ENCODE assay signal across 24 cellular contexts in the genomic region with DNA sequence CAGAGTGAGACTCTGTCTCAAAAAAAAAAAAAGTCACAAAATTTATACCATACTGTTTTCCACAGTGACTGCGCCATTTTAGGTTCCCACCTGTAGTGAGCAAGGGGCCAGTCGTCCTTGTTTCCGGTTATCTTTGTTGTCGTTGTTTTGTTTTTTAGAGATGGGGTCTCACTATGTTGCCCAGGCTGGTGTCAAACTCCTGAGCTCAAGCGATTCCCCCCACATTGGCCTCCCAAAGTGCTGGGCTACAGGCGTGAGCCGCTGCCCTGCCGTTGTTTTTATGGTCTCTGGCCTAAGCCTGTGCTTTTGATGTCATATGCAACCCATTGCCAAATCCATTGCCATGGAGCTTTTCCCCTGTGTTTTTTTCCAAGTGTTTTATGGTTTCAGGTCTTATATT. TPM values are rescaled to one million over a fixed set of nuclear protein-coding genes. Genes with fewer than 3 reads are reported as not detected.
DNase-seq lines count a peak whose midpoint lies in the region; ATAC-seq, FAIRE-seq and TF ChIP-seq lines count a peak whose summit lies in the region.
"Had no signal": no experiment of that assay in that cellular context is flagged by ENCODE, and none has a peak within 500 bp of the region (broad histone marks: within the 10 kb centered on the region; RNA-seq: fewer than 3 reads in every experiment).

No MANE protein-coding gene starts in this region.

- WGBS in spleen, 5 donors, result 96 to 99% (median 97%) methylated on average over 8 of the region's 8 CpGs

- POLR2A ChIA-PET in T-cell (lab: Charles Lee), result no interaction called here

- no peaks in the 10 kb centered on the region for H3K9me3 Mint-ChIP-seq in T-cell
- no peaks in the 10 kb centered on the region for H3K9me3 Mint-ChIP-seq in Calu3 (ENCODE audit: low read depth, unreplicated experiment)
- H3K9me3 Mint-ChIP-seq: endodermal cell had no signal

- FAIRE-seq in keratinocyte (lab: Jason Lieb, UNC) (no peak), RCC 7860 (lab: Jason Lieb, UNC) (no peak)
- FAIRE-seq: A204.1, H1, HTR-8/SVneo had no signal

- H4K20me1 ChIP-seq in keratinocyte (ENCODE audit: control insufficient read depth, extremely low read depth, insufficient read depth, low read length), result no peaks in the 10 kb centered on the region

- H3K9me3 ChIP-seq in keratinocyte (ENCODE audit: control insufficient read depth, low read depth, low read length) (no peaks in the 10 kb centered on the region), spleen (no peaks in the 10 kb centered on the region)
- H3K9me3 ChIP-seq: gastroesophageal sphincter had no signal

- H3K4me3 ChIP-seq in keratinocyte (ENCODE audit: control insufficient read depth in 2 of 3, extremely low read depth in 1 of 3, insufficient read depth in 2 of 3, low read depth in 1 of 3, low read length in 3 of 3) (no peak overlapping the region), spleen (no peak overlapping the region)
- H3K4me3 ChIP-seq: gastroesophageal sphincter, SK-N-MC had no signal

- H3K27me3 Mint-ChIP-seq in T-cell (no peaks in the 10 kb centered on the region), Calu3 (ENCODE audit: unreplicated experiment) (no peaks in the 10 kb centered on the region)
- H3K27me3 Mint-ChIP-seq: T-helper 17 cell had no signal

- H3K4me3 Mint-ChIP-seq in T-cell, result peak overlapping the region in 2 of 3 donors; percentile 6 to 39
- H3K4me3 Mint-ChIP-seq in Calu3 (ENCODE audit: low read depth, unreplicated experiment), result no peak overlapping the region
- H3K4me3 Mint-ChIP-seq: T-helper 17 cell had no signal

- H3K27me3 ChIP-seq in keratinocyte (ENCODE audit: control insufficient read depth, extremely low read depth, insufficient read depth, low read length), result no peaks in the 10 kb centered on the region
- H3K27me3 ChIP-seq in spleen (replicated peaks in 1 of 7), result no peaks in the 10 kb centered on the region
- H3K27me3 ChIP-seq: gastroesophageal sphincter had no signal

- BruUV-seq in Calu3 (replicated peaks; lab: Mats Ljungman, UMichigan), result no TSS peak

- peaks cover 42% of the 10 kb centered on the region for H3K36me3 Mint-ChIP-seq in T-cell
- H3K36me3 Mint-ChIP-seq in Calu3 (ENCODE audit: insufficient read depth, unreplicated experiment), result peaks cover 21% of the 10 kb centered on the region

- H3K36me3 ChIP-seq in keratinocyte (ENCODE audit: control insufficient read depth in 2 of 2, extremely low read depth in 1 of 2, insufficient read depth in 2 of 2, low read length in 2 of 2) (peaks cover 5 to 13% of the 10 kb centered on the region in 2 experiments), spleen (peaks cover 0 to 61% (median 36%) of the 10 kb centered on the region in 6 donors)

- dilution Hi-C loops in keratinocyte (cut with MboI; ENCODE audit: extremely low pct_ligation_motif_present, low sequenced_read_pairs), result no loop called here

- TF ChIP-seq POLR2A in spleen (IDR thresholded peaks at IDR 0.05), result no peak

- intact Hi-C loops in spleen (cut with DNase I; ENCODE audit: low total_unique reads), result no loop called here
- intact Hi-C loops in Calu3 (cut with micrococcal nuclease; ENCODE audit: unreplicated experiment), result no loop called here

- no peak overlapping the region for H2AFZ ChIP-seq in keratinocyte (ENCODE audit: control insufficient read depth, low read length)

- H3K4me1 ChIP-seq in keratinocyte (ENCODE audit: control insufficient read depth, extremely low read depth, insufficient read depth, low read length) (peaks cover 26% of the 10 kb centered on the region), spleen (peaks cover 21 to 50% (median 36%) of the 10 kb centered on the region in 6 donors)

- no peak overlapping the region for H3K27ac Mint-ChIP-seq in T-cell
- no peak overlapping the region for H3K27ac Mint-ChIP-seq in Calu3 (ENCODE audit: unreplicated experiment)
- H3K27ac Mint-ChIP-seq: endodermal cell had no signal

- H3K27ac ChIP-seq in keratinocyte (ENCODE audit: control insufficient read depth, insufficient read depth, low read length) (peak overlapping the region; percentile 67), spleen (no peak overlapping the region)
- H3K27ac ChIP-seq: gastroesophageal sphincter, SK-N-MC had no signal

- H3K4me2 ChIP-seq in keratinocyte (ENCODE audit: control insufficient read depth, extremely low read depth, insufficient read depth, low read depth, low read length), result no peak overlapping the region

- no peak for ATAC-seq in T-cell (replicated peaks in 1 of 4)
- no peak for ATAC-seq in GM21447 (IDR thresholded peaks at IDR 0.05; ENCODE audit: unreplicated experiment)
- ATAC-seq: gastroesophageal sphincter, T-helper 17 cell had no signal

- TF ChIP-seq CTCF in keratinocyte (optimal IDR thresholded peaks at IDR 0.05 in 1 of 3, IDR thresholded peaks at IDR 0.05 in 1 of 3, conservative IDR thresholded peaks at IDR 0.05 in 1 of 3; ENCODE audit: extremely low read depth in 1 of 3, insufficient read depth in 2 of 3, low read length in 3 of 3), result no peak
- TF ChIP-seq CTCF in spleen (IDR thresholded peaks at IDR 0.05 in 8 of 11, conservative IDR thresholded peaks at IDR 0.05 in 3 of 11), result no peak
- TF ChIP-seq CTCF in Calu3 (IDR thresholded peaks at IDR 0.05; ENCODE audit: unreplicated experiment), result no peak

- no peak overlapping the region for H3K9ac ChIP-seq in keratinocyte (ENCODE audit: control insufficient read depth, extremely low read depth, insufficient read depth, low read length)

- CTCF ChIA-PET in T-cell (lab: Charles Lee), result no interaction called here
- CTCF ChIA-PET in Calu3 (lab: Charles Lee), result no interaction called here

- H3K4me1 Mint-ChIP-seq in T-cell (peaks cover 48 to 53% (median 49%) of the 10 kb centered on the region in 3 donors), Calu3 (ENCODE audit: low read depth, unreplicated experiment) (no peaks in the 10 kb centered on the region)

- peaks cover 38% of the 10 kb centered on the region for H3K79me2 ChIP-seq in keratinocyte (ENCODE audit: control insufficient read depth, insufficient read depth, low read length)

- DNase-seq in activated effector memory CD4-positive, alpha-beta T cell treated with anti-CD3 and anti-CD28 coated beads, Interleukin-2, amount 50 U/mL, for 16 hours, result peak; percentile 43
- DNase-seq in activated effector memory CD4-positive, alpha-beta T cell treated with Interleukin-2 at 50 U/mL for 16 hours, result no peak
- DNase-seq in T-cell (no peak), keratinocyte (ENCODE audit: low read depth, low spot score) (no peak), spleen (peak; percentile 34), Calu3 (no peak), RCC 7860 (ENCODE audit: low spot score) (no peak)
- DNase-seq: activated CD4-positive, alpha-beta T cell treated with anti-CD3 and anti-CD28 coated beads for 4 hours; COR-L47; cortex of kidney; DMS79 treated with DMSO at 0.1 percent for 48 hours; endodermal cell; hippocampal formation; NCI-H1092; NCI-H1930; NCI-H2227 treated with DMSO at 0.1 percent for 48 hours; NCI-H748 treated with DMSO at 0.1 percent for 48 hours; T-helper 17 cell had no signal

- no peaks in the 10 kb centered on the region for H3K9me1 ChIP-seq in keratinocyte (ENCODE audit: control insufficient read depth, extremely low read depth, insufficient read depth, low read length)

RNA-seq across cellular contexts. Expression of a gene that starts 3.3 kb away (rescaled TPM):
- 100 to 1,000 TPM in 1 of 5 donors, 10 to 100 TPM in 4; 40.5 to 105 (median 68.0) TPM for total RNA-seq in T-cell
- polyA plus RNA-seq in keratinocyte, result 41.1 to 60.8 TPM (median 42.2 TPM) in 3 replicates
- 51.5 TPM for polyA plus RNA-seq in keratinocyte (2011; ENCODE audit: low read depth)
- 46.3 and 47.6 TPM in 2 replicates for polyA plus RNA-seq in keratinocyte (2011; cell fraction: cytosol; rRNA removed)
- polyA plus RNA-seq in keratinocyte (2011; cell fraction: nucleus; rRNA removed), result 78.2 and 100 TPM in 2 replicates
- 27.9 and 47.5 TPM in 2 replicates for polyA plus RNA-seq in keratinocyte (2012; ENCODE audit: low replicate concordance)
- polyA minus RNA-seq in keratinocyte, result 9.7 to 15.9 TPM (median 12.3 TPM) in 3 replicates
- 20.9 TPM for polyA minus RNA-seq in keratinocyte (2011; cell fraction: cytosol; rRNA and poly(A)+ RNA removed)
- polyA minus RNA-seq in keratinocyte (2011; cell fraction: nucleus; rRNA and poly(A)+ RNA removed), result 12.1 and 18.3 TPM in 2 replicates
- total RNA-seq in spleen, result 10 to 100 TPM; 33.0 to 59.7 (median 46.8) TPM
- polyA plus RNA-seq in spleen, result 10 to 100 TPM; 40.2 to 58.0 (median 54.5) TPM
- total RNA-seq in Calu3 (2022), result 12.1 and 12.2 TPM in 2 replicates

RNA-seq across cellular contexts. Expression of a gene that starts 29.6 kb away (rescaled TPM):
- total RNA-seq in T-cell (10 to 100 TPM; 14.0 to 21.7 (median 18.0) TPM), spleen (10 to 100 TPM; 20.5 to 49.8 (median 23.2) TPM), Calu3 (2022) (8.3 and 10.3 TPM in 2 replicates)
- polyA plus RNA-seq in keratinocyte (7.4 to 24.6 TPM (median 14.2 TPM) in 3 replicates), spleen (1 to 10 TPM; 3.8 to 7.0 (median 5.7) TPM)
- polyA plus RNA-seq in keratinocyte (2011; ENCODE audit: low read depth), result 3.9 TPM
- polyA plus RNA-seq in keratinocyte (2011; cell fraction: cytosol; rRNA removed), result 16.3 and 26.2 TPM in 2 replicates
- polyA plus RNA-seq in keratinocyte (2011; cell fraction: nucleus; rRNA removed), result 22.9 and 24.5 TPM in 2 replicates
- 7.2 and 18.8 TPM in 2 replicates for polyA plus RNA-seq in keratinocyte (2012; ENCODE audit: low replicate concordance)
- polyA minus RNA-seq in keratinocyte, result 2.9 to 12.3 TPM (median 11.5 TPM) in 3 replicates
- polyA minus RNA-seq in keratinocyte (2011; cell fraction: cytosol; rRNA and poly(A)+ RNA removed), result 13.2 TPM
- 8.8 and 17.1 TPM in 2 replicates for polyA minus RNA-seq in keratinocyte (2011; cell fraction: nucleus; rRNA and poly(A)+ RNA removed)

RNA-seq across cellular contexts. Expression of a gene that starts 50.0 kb away (rescaled TPM):
- total RNA-seq in T-cell (10 to 100 TPM; 61.5 to 97.8 (median 78.8) TPM), spleen (10 to 100 TPM; 50.1 to 75.8 (median 68.1) TPM), Calu3 (2022) (15.7 and 16.8 TPM in 2 replicates)
- polyA plus RNA-seq in keratinocyte (66.4 to 91.8 TPM (median 74.5 TPM) in 3 replicates), spleen (10 to 100 TPM; 51.8 to 74.1 (median 55.2) TPM)
- 117 TPM for polyA plus RNA-seq in keratinocyte (2011; ENCODE audit: low read depth)
- polyA plus RNA-seq in keratinocyte (2011; cell fraction: cytosol; rRNA removed), result 54.7 and 95.4 TPM in 2 replicates
- polyA plus RNA-seq in keratinocyte (2011; cell fraction: nucleus; rRNA removed), result 123 and 150 TPM in 2 replicates
- polyA plus RNA-seq in keratinocyte (2012; ENCODE audit: low replicate concordance), result 52.5 and 53.2 TPM in 2 replicates
- 20.1 to 79.7 TPM (median 41.6 TPM) in 3 replicates for polyA minus RNA-seq in keratinocyte
- 34.7 TPM for polyA minus RNA-seq in keratinocyte (2011; cell fraction: cytosol; rRNA and poly(A)+ RNA removed)
- polyA minus RNA-seq in keratinocyte (2011; cell fraction: nucleus; rRNA and poly(A)+ RNA removed), result 36.8 and 65.9 TPM in 2 replicates

Comparison
In these comparisons a context has a peak if more than half of its experiments do, and no peak if none do; other contexts are left out.
1. DNase-seq: peak in activated effector memory CD4-positive, alpha-beta T cell treated with anti-CD3 and anti-CD28 coated beads, Interleukin-2, amount 50 U/mL, for 16 hours (single experiment) and spleen (single experiment); none in activated effector memory CD4-positive, alpha-beta T cell treated with Interleukin-2 at 50 U/mL for 16 hours (single experiment), T-cell (0 of 34), keratinocyte (single experiment), Calu3 (single experiment) and RCC 7860 (single experiment).